Comparison of ENCODE assay signal across 23 cellular contexts in the genomic region with DNA sequence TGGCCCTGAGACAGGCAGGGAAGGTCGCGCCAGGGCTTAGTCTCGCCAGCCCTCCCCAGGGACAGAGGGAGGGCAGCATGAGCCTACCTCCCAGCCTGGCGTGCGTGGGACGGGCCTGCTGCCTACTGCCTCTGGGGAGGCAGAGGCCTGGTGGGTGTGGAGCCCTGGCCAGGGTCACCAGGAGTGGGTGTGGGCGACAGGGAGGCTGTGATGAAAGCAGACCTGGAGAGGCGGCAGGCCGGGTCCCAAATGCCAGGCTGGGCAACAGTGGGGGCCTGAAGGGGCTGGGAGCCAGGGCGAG.
"Had no signal": no experiment of that assay in that cellular context is flagged by ENCODE, and none has a peak within 500 bp of the region (broad histone marks: within the 10 kb centered on the region; RNA-seq: fewer than 3 reads in every experiment).

No MANE protein-coding gene starts in this region.

- H3K4me1 ChIP-seq: gastrocnemius medialis, spleen, thyroid gland, upper lobe of right lung had no signal

- H3K27ac ChIP-seq: epithelial cell of prostate, gastrocnemius medialis, hepatocyte, spleen, thyroid gland, upper lobe of right lung, VCaP had no signal

- H3K79me2 ChIP-seq: hepatocyte had no signal

- H3K9me3 ChIP-seq: gastrocnemius medialis, spleen, thyroid gland, upper lobe of right lung had no signal

- H3K4me3 ChIP-seq: gastrocnemius medialis, hepatocyte, spleen, thyroid gland, upper lobe of right lung had no signal

- H3K4me2 ChIP-seq: hepatocyte had no signal

- H3K27me3 Mint-ChIP-seq: activated T-cell treated with anti-CD3 and anti-CD28 coated beads, Interleukin-2, amount 50 U/mL, for 24 hours; central memory CD8-positive, alpha-beta T cell; naive thymus-derived CD4-positive, alpha-beta T cell had no signal

- DNase-seq: activated CD4-positive, alpha-beta T cell treated with anti-CD3 and anti-CD28 coated beads for 48 hours; activated CD8-positive, alpha-beta memory T cell treated with anti-CD3 and anti-CD28 coated beads, Interleukin-2, amount 50 U/mL, for 48 hours; activated gamma-delta T cell; activated naive CD4-positive, alpha-beta T cell treated with anti-CD3 and anti-CD28 coated beads, Interleukin-2, amount 50 U/mL, for 16 hours; activated T-cell treated with anti-CD3 and anti-CD28 coated beads, Interleukin-2, amount 50 U/mL, for 24 hours; amniotic stem cell; effector CD8-positive, alpha-beta T cell; gastrocnemius medialis; left cardiac atrium; mammary epithelial cell; midbrain; naive thymus-derived CD4-positive, alpha-beta T cell; right cardiac atrium; spleen; T-helper 9 cell; thyroid gland; upper lobe of right lung had no signal

- H3K27me3 ChIP-seq: gastrocnemius medialis, hepatocyte, spleen, thyroid gland, upper lobe of right lung had no signal

- H2AFZ ChIP-seq: hepatocyte had no signal

- ATAC-seq: gastrocnemius medialis; naive thymus-derived CD4-positive, alpha-beta T cell; right cardiac atrium; stimulated activated naive CD8-positive, alpha-beta T cell treated with anti-CD3 and anti-CD28 coated beads, Interleukin-15, Interleukin-2, amounts not matched to agents 100 U/mL and 50 U/mL, for 24 hours; upper lobe of right lung had no signal

- H3K4me1 Mint-ChIP-seq: central memory CD8-positive, alpha-beta T cell had no signal

- H3K4me3 Mint-ChIP-seq: activated T-cell treated with anti-CD3 and anti-CD28 coated beads, Interleukin-2, amount 50 U/mL, for 24 hours; central memory CD8-positive, alpha-beta T cell; naive thymus-derived CD4-positive, alpha-beta T cell had no signal

- H3K27ac Mint-ChIP-seq: activated T-cell treated with anti-CD3 and anti-CD28 coated beads, Interleukin-2, amount 50 U/mL, for 24 hours had no signal

- H3K9me3 Mint-ChIP-seq: activated T-cell treated with anti-CD3 and anti-CD28 coated beads, Interleukin-2, amount 50 U/mL, for 24 hours; central memory CD8-positive, alpha-beta T cell; naive thymus-derived CD4-positive, alpha-beta T cell; neural crest cell had no signal
